ENCODE assay signal across 25 cellular contexts in the genomic region with DNA sequence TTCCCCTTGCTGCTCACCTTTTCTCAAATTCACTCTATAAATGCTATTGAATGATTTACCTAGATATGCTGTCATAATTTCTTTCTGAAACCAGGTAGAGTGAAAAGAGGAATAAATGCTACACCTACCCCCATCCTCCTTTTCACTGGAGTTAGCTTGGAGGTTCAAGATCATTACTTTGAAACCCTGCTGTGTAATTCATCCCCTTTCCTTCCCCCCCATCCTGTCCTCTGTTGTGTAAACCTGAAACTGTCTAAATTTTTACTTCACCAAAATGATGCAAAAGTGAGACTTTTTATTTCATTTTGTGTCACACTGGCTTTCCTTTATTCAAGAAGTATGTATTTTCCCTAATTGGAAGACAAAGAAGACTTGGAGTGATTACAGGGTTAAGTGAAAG. TPM values are rescaled to one million over a fixed set of nuclear protein-coding genes. Genes with fewer than 3 reads are reported as not detected.
"Had no signal": no experiment of that assay in that cellular context is flagged by ENCODE, and none has a peak within 500 bp of the region (broad histone marks: within the 10 kb centered on the region; RNA-seq: fewer than 3 reads in every experiment).

No MANE protein-coding gene starts in this region.

- H3K9me3 Mint-ChIP-seq: activated B cell treated with CpG ODN at 0.5 μM for 24 hours; activated CD4-positive, alpha-beta memory T cell treated with anti-CD3 and anti-CD28 coated beads for 36 hours; activated naive CD4-positive, alpha-beta T cell treated with anti-CD3 and anti-CD28 coated beads, Interleukin-2, amount 50 U/mL, for 72 hours; naive thymus-derived CD8-positive, alpha-beta T cell; T-helper 1 cell treated with Interleukin-12 subunit alpha and Interleukin-12 subunit beta and Interleukin-4 antibody, amounts not matched to agents 30 μg/mL and 1 μg/mL, for 36 hours; type B pancreatic cell had no signal

- H3K27me3 Mint-ChIP-seq: activated B cell treated with CpG ODN at 0.5 μM for 24 hours; activated CD4-positive, alpha-beta memory T cell treated with anti-CD3 and anti-CD28 coated beads for 36 hours; activated CD8-positive, alpha-beta memory T cell treated with anti-CD3 and anti-CD28 coated beads, Interleukin-2, amount 10 ng/mL, durations not matched to agents 7 days and 5 days; naive thymus-derived CD8-positive, alpha-beta T cell; type B pancreatic cell had no signal

- DNase-seq: activated B cell treated with CpG ODN at 0.5 μM for 24 hours; activated CD4-positive, alpha-beta memory T cell treated with anti-CD3 and anti-CD28 coated beads for 36 hours; activated CD4-positive, alpha-beta T cell treated with anti-CD3 and anti-CD28 coated beads for 4 hours; activated CD8-positive, alpha-beta memory T cell treated with anti-CD3 and anti-CD28 coated beads, Interleukin-2, amount 10 ng/mL, durations not matched to agents 7 days and 5 days; activated T-cell treated with anti-CD3 and anti-CD28 coated beads for 4 hours; amniotic stem cell; glutamatergic neuron; kidney glomerular epithelial cell; left lung; naive thymus-derived CD8-positive, alpha-beta T cell; ovary; psoas muscle; stimulated activated CD4-positive, alpha-beta T cell treated with anti-CD3 and anti-CD28 coated beads, Interleukin-4, amount 100 ng/mL, for 4 hours had no signal

- ATAC-seq: activated CD8-positive, alpha-beta memory T cell treated with anti-CD3 and anti-CD28 coated beads, Interleukin-2, amount 10 ng/mL, durations not matched to agents 7 days and 5 days; left lung; naive thymus-derived CD8-positive, alpha-beta T cell; psoas muscle had no signal

- H3K27me3 ChIP-seq: esophagus muscularis mucosa, hepatocyte, ovary, right atrium auricular region, vagina had no signal

- H3K4me2 ChIP-seq: hepatocyte had no signal

- H3K27ac ChIP-seq: coronary artery, esophagus muscularis mucosa, hepatocyte, left lung, neutrophil, ovary, psoas muscle, right atrium auricular region, thoracic aorta, vagina had no signal

- H3K36me3 ChIP-seq: esophagus muscularis mucosa, left lung, neutrophil, ovary, right atrium auricular region, thoracic aorta, vagina had no signal

- H3K4me3 ChIP-seq: coronary artery, esophagus muscularis mucosa, hepatocyte, left lung, lung, ovary, psoas muscle, right atrium auricular region, thoracic aorta, vagina had no signal

- H3K9me3 ChIP-seq: esophagus muscularis mucosa, left lung, neutrophil, ovary, psoas muscle, right atrium auricular region, thoracic aorta, vagina had no signal

- H3K79me2 ChIP-seq: hepatocyte had no signal

- H3K4me3 Mint-ChIP-seq: activated B cell treated with CpG ODN at 0.5 μM for 24 hours; activated CD4-positive, alpha-beta memory T cell treated with anti-CD3 and anti-CD28 coated beads for 36 hours; activated CD8-positive, alpha-beta memory T cell treated with anti-CD3 and anti-CD28 coated beads, Interleukin-2, amount 10 ng/mL, durations not matched to agents 7 days and 5 days; naive thymus-derived CD8-positive, alpha-beta T cell; T-helper 1 cell treated with Interleukin-12 subunit alpha and Interleukin-12 subunit beta and Interleukin-4 antibody, amounts not matched to agents 30 μg/mL and 1 μg/mL, for 36 hours; type B pancreatic cell had no signal

- H2AFZ ChIP-seq: hepatocyte had no signal

- H3K27ac Mint-ChIP-seq: activated B cell treated with CpG ODN at 0.5 μM for 24 hours; activated CD4-positive, alpha-beta memory T cell treated with anti-CD3 and anti-CD28 coated beads for 36 hours; activated CD8-positive, alpha-beta memory T cell treated with anti-CD3 and anti-CD28 coated beads, Interleukin-2, amount 10 ng/mL, durations not matched to agents 7 days and 5 days; T-helper 1 cell treated with Interleukin-12 subunit alpha and Interleukin-12 subunit beta and Interleukin-4 antibody, amounts not matched to agents 30 μg/mL and 1 μg/mL, for 36 hours; type B pancreatic cell had no signal

- H3K36me3 Mint-ChIP-seq: activated CD4-positive, alpha-beta memory T cell treated with anti-CD3 and anti-CD28 coated beads for 36 hours; activated CD8-positive, alpha-beta memory T cell treated with anti-CD3 and anti-CD28 coated beads, Interleukin-2, amount 10 ng/mL, durations not matched to agents 7 days and 5 days; activated naive CD4-positive, alpha-beta T cell treated with anti-CD3 and anti-CD28 coated beads, Interleukin-2, amount 50 U/mL, for 72 hours; naive thymus-derived CD8-positive, alpha-beta T cell; type B pancreatic cell had no signal

RNA-seq across cellular contexts. Expression of gene ZCCHC18, which starts 5.4 kb away (rescaled TPM):
- total RNA-seq: bronchial epithelial cell had no signal
